Comparison of ENCODE assay signal across 18 cellular contexts in the genomic region with DNA sequence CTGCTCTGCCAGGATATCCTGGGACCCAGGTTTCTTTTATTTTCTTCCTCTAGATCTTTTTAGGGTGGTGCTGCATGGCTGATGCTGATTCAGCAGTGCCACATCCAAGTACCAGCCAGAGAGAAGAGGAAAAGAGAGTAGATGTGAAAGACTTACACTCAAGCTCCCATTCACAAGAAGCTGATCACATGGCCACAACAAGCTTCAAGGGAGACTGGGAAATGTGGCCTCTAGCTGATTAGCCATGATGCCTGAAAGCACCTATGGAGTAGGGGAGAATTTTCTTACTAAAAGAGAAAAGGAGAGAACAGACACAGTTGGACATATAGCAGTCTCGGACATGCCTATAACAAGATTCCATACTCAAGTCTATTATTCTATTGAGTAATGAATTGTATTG. TPM values are rescaled to one million over a fixed set of nuclear protein-coding genes. Genes with fewer than 3 reads are reported as not detected.
"Had no signal": no experiment of that assay in that cellular context is flagged by ENCODE, and none has a peak within 500 bp of the region (broad histone marks: within the 10 kb centered on the region; RNA-seq: fewer than 3 reads in every experiment).

No MANE protein-coding gene starts in this region.

- H3K4me2 ChIP-seq: hepatocyte had no signal

- H3K4me1 Mint-ChIP-seq: activated naive CD8-positive, alpha-beta T cell treated with anti-CD3 and anti-CD28 coated beads, Interleukin-2, amount 50 U/mL, for 24 hours; activated T-helper 17 cell treated with anti-CD3 and anti-CD28 coated beads, Interleukin-2, amount 50 U/mL, for 72 hours; natural killer cell had no signal

- ATAC-seq: activated naive CD8-positive, alpha-beta T cell treated with anti-CD3 and anti-CD28 coated beads, Interleukin-2, amount 50 U/mL, for 24 hours; activated T-helper 17 cell treated with anti-CD3 and anti-CD28 coated beads, Interleukin-2, amount 50 U/mL, for 72 hours; esophagus mucosa; left lobe of liver; natural killer cell had no signal

- H2AFZ ChIP-seq: hepatocyte had no signal

- H3K27me3 ChIP-seq: hepatocyte, upper lobe of left lung had no signal

- H3K4me3 Mint-ChIP-seq: activated naive CD4-positive, alpha-beta T cell treated with anti-CD3 and anti-CD28 coated beads for 36 hours; activated naive CD8-positive, alpha-beta T cell treated with anti-CD3 and anti-CD28 coated beads, Interleukin-2, amount 50 U/mL, for 24 hours; activated T-helper 17 cell treated with anti-CD3 and anti-CD28 coated beads, Interleukin-2, amount 50 U/mL, for 72 hours; natural killer cell; stimulated activated naive CD8-positive, alpha-beta T cell treated with anti-CD3 and anti-CD28 coated beads, Interleukin-15, Interleukin-2, amounts not matched to agents 100 ng/mL and 50 ng/mL, for 24 hours had no signal

- H3K9me3 Mint-ChIP-seq: activated naive CD4-positive, alpha-beta T cell treated with anti-CD3 and anti-CD28 coated beads for 36 hours; activated naive CD8-positive, alpha-beta T cell treated with anti-CD3 and anti-CD28 coated beads, Interleukin-2, amount 50 U/mL, for 24 hours; activated T-helper 17 cell treated with anti-CD3 and anti-CD28 coated beads, Interleukin-2, amount 50 U/mL, for 72 hours; natural killer cell; stimulated activated naive CD8-positive, alpha-beta T cell treated with anti-CD3 and anti-CD28 coated beads, Interleukin-15, Interleukin-2, amounts not matched to agents 100 ng/mL and 50 ng/mL, for 24 hours had no signal

- H3K79me2 ChIP-seq: hepatocyte had no signal

- H3K36me3 ChIP-seq: neutrophil, upper lobe of left lung had no signal

- H3K36me3 Mint-ChIP-seq: natural killer cell had no signal

- H3K27ac Mint-ChIP-seq: activated naive CD4-positive, alpha-beta T cell treated with anti-CD3 and anti-CD28 coated beads for 36 hours; activated naive CD8-positive, alpha-beta T cell treated with anti-CD3 and anti-CD28 coated beads, Interleukin-2, amount 50 U/mL, for 24 hours; activated T-helper 17 cell treated with anti-CD3 and anti-CD28 coated beads, Interleukin-2, amount 50 U/mL, for 72 hours; natural killer cell; stimulated activated naive CD8-positive, alpha-beta T cell treated with anti-CD3 and anti-CD28 coated beads, Interleukin-15, Interleukin-2, amounts not matched to agents 100 ng/mL and 50 ng/mL, for 24 hours had no signal

- H3K4me3 ChIP-seq: hepatocyte, skin epidermis, upper lobe of left lung had no signal

- H3K9me3 ChIP-seq: neutrophil, upper lobe of left lung had no signal

- H3K27ac ChIP-seq: hepatocyte, neutrophil, upper lobe of left lung had no signal

- DNase-seq: activated CD4-positive, alpha-beta T cell treated with anti-CD3 and anti-CD28 coated beads, Interleukin-2, amount 50 U/mL, for 4 hours; activated CD4-positive, CD25-positive, alpha-beta regulatory T cell treated with anti-CD3 and anti-CD28 coated beads, Interleukin-2, amount 50 U/mL, for 72 hours; activated naive CD4-positive, alpha-beta T cell treated with anti-CD3 and anti-CD28 coated beads for 36 hours; activated naive CD8-positive, alpha-beta T cell treated with anti-CD3 and anti-CD28 coated beads, Interleukin-2, amount 50 U/mL, for 24 hours; aorta; islet precursor cell; natural killer cell; posterior cingulate gyrus; retina; T-helper 1 cell; upper lobe of left lung had no signal

RNA-seq across cellular contexts. Expression of gene FJX1, which starts 34.4 kb away (rescaled TPM):
- total RNA-seq: natural killer cell had no signal

RNA-seq across cellular contexts. Expression of gene PAMR1, which starts 58.4 kb away (rescaled TPM):
- total RNA-seq: activated naive CD4-positive, alpha-beta T cell treated with anti-CD3 and anti-CD28 coated beads for 36 hours; activated T-helper 17 cell treated with anti-CD3 and anti-CD28 coated beads, Interleukin-2, amount 50 U/mL, for 72 hours; natural killer cell had no signal
